Comparison of ENCODE assay signal across 20 cellular contexts in genomic region chr4:108054025-108054424, GRCh38.
A peak's percentile ranks its signal among the peaks of the same experiment; 100 is the strongest.
DNase-seq lines count a peak whose midpoint lies in the region; ATAC-seq and TF ChIP-seq lines count a peak whose summit lies in the region.
"Had no signal": no experiment of that assay in that cellular context is flagged by ENCODE, and none has a peak within 500 bp of the region (broad histone marks: within the 10 kb centered on the region; RNA-seq: fewer than 3 reads in every experiment).

No MANE protein-coding gene starts in this region.

- ATAC-seq in T-cell (replicated peaks in 1 of 4) (peak; percentile 53 to 71 (median 54)), GM18517 (IDR thresholded peaks at IDR 0.05; ENCODE audit: unreplicated experiment) (no peak)
- ATAC-seq in stimulated activated naive CD8-positive, alpha-beta T cell treated with anti-CD3 and anti-CD28 coated beads, Interleukin-15, amount 100 ng/mL, for 72 hours = peak; percentile 31

- no peaks in the 10 kb centered on the region for H3K4me1 ChIP-seq in ascending aorta

- no peaks in the 10 kb centered on the region for H3K36me3 ChIP-seq in ascending aorta
- H3K36me3 ChIP-seq: thoracic aorta had no signal

- DNase-seq in activated naive CD4-positive, alpha-beta T cell treated with anti-CD3 and anti-CD28 coated beads, Interleukin-2, amount 10 ng/mL, durations not matched to agents 7 days and 5 days = peak; percentile 50
- DNase-seq in activated naive CD4-positive, alpha-beta T cell treated with anti-CD3 and anti-CD28 coated beads, Interleukin-2, amount 50 U/mL, for 16 hours = no peak
- DNase-seq in T-cell = peak in 27 of 34 experiments; percentile 28 to 72 (median 42)
- peak; percentile 4 for DNase-seq in effector CD8-positive, alpha-beta T cell (lab: John Stamatoyannopoulos, UW)
- DNase-seq in stimulated activated naive CD8-positive, alpha-beta T cell treated with anti-CD3 and anti-CD28 coated beads, Interleukin-15, amount 100 ng/mL, for 72 hours = no peak
- no peak for DNase-seq in ascending aorta (ENCODE audit: low spot score in 2 of 2)
- DNase-seq in hippocampal formation (lab: John Stamatoyannopoulos, UW) = no peak
- DNase-seq: activated CD4-positive, alpha-beta T cell treated with anti-CD3 and anti-CD28 coated beads for 4 hours; cerebellar nuclear complex; H9; Karpas-422; NCI-H1694; NCI-H526 treated with DMSO at 0.1 percent for 48 hours; occipital lobe; SJCRH30; stimulated activated CD4-positive, alpha-beta T cell treated with anti-CD3 and anti-CD28 coated beads, Interleukin-2, amount 100 ng/mL, for 24 hours had no signal

- CTCF ChIA-PET in activated naive CD4-positive, alpha-beta T cell treated with anti-CD3 and anti-CD28 coated beads, Interleukin-2, amount 10 ng/mL, durations not matched to agents 7 days and 5 days (lab: Charles Lee) = interaction anchor here (1.1 to 3.9 kb wide), 5 partner anchors 9 to 105 kb away, joined by 3 to 10 read pairs (median 4); no protein-coding TSS in a partner anchor
- CTCF ChIA-PET in T-cell (lab: Charles Lee) = interaction anchor here (1.2 to 2.8 kb wide), 4 partner anchors 13 to 54 kb away, joined by 3 to 9 read pairs (median 5); no protein-coding TSS in a partner anchor

- TF ChIP-seq CTCF in ascending aorta (IDR thresholded peaks at IDR 0.05) = no peak

- no peaks in the 10 kb centered on the region for H3K9me3 Mint-ChIP-seq in activated naive CD4-positive, alpha-beta T cell treated with anti-CD3 and anti-CD28 coated beads, Interleukin-2, amount 10 ng/mL, durations not matched to agents 7 days and 5 days
- H3K9me3 Mint-ChIP-seq in T-cell = no peaks in the 10 kb centered on the region
- no peaks in the 10 kb centered on the region for H3K9me3 Mint-ChIP-seq in stimulated activated naive CD8-positive, alpha-beta T cell treated with anti-CD3 and anti-CD28 coated beads, Interleukin-15, amount 100 ng/mL, for 72 hours
- H3K9me3 Mint-ChIP-seq: H9 had no signal

- peaks cover 93% of the 10 kb centered on the region for H3K4me1 Mint-ChIP-seq in activated naive CD4-positive, alpha-beta T cell treated with anti-CD3 and anti-CD28 coated beads, Interleukin-2, amount 10 ng/mL, durations not matched to agents 7 days and 5 days
- peaks cover 93 to 97% (median 93%) of the 10 kb centered on the region in 3 donors for H3K4me1 Mint-ChIP-seq in T-cell
- H3K4me1 Mint-ChIP-seq in stimulated activated naive CD8-positive, alpha-beta T cell treated with anti-CD3 and anti-CD28 coated beads, Interleukin-15, amount 100 ng/mL, for 72 hours = peaks cover 98% of the 10 kb centered on the region

- no peak overlapping the region for H3K4me3 ChIP-seq in ascending aorta
- H3K4me3 ChIP-seq: BLaER1 treated with 17β-estradiol and CSF1 and Interleukin-3, amounts not matched to agents 10 nM and 100 nM; SJCRH30; thoracic aorta had no signal

- intact Hi-C loops in ascending aorta (cut with DNase I) = no loop called here

- peak overlapping the region; percentile 97 for H3K27ac Mint-ChIP-seq in activated naive CD4-positive, alpha-beta T cell treated with anti-CD3 and anti-CD28 coated beads, Interleukin-2, amount 10 ng/mL, durations not matched to agents 7 days and 5 days
- peak overlapping the region; percentile 85 to 98 for H3K27ac Mint-ChIP-seq in T-cell
- peak overlapping the region; percentile 84 to 92 for H3K27ac Mint-ChIP-seq in stimulated activated naive CD8-positive, alpha-beta T cell treated with anti-CD3 and anti-CD28 coated beads, Interleukin-15, amount 100 ng/mL, for 72 hours
- H3K27ac Mint-ChIP-seq: H9 had no signal

- no peaks in the 10 kb centered on the region for H3K9me3 ChIP-seq in ascending aorta
- H3K9me3 ChIP-seq: BLaER1 treated with 17β-estradiol and CSF1 and Interleukin-3, amounts not matched to agents 10 nM and 100 nM; SJCRH30; thoracic aorta had no signal

- H3K36me3 Mint-ChIP-seq in activated naive CD4-positive, alpha-beta T cell treated with anti-CD3 and anti-CD28 coated beads, Interleukin-2, amount 10 ng/mL, durations not matched to agents 7 days and 5 days = peaks cover 81% of the 10 kb centered on the region
- H3K36me3 Mint-ChIP-seq in T-cell = peaks cover 34% of the 10 kb centered on the region

- H3K4me3 Mint-ChIP-seq in activated naive CD4-positive, alpha-beta T cell treated with anti-CD3 and anti-CD28 coated beads, Interleukin-2, amount 10 ng/mL, durations not matched to agents 7 days and 5 days = no peak overlapping the region
- peak overlapping the region in 2 of 3 donors; percentile 28 to 53 for H3K4me3 Mint-ChIP-seq in T-cell
- H3K4me3 Mint-ChIP-seq in stimulated activated naive CD8-positive, alpha-beta T cell treated with anti-CD3 and anti-CD28 coated beads, Interleukin-15, amount 100 ng/mL, for 72 hours = peak overlapping the region; percentile 39 to 45
- H3K4me3 Mint-ChIP-seq: H9 had no signal

- no peaks in the 10 kb centered on the region for H3K27me3 Mint-ChIP-seq in activated naive CD4-positive, alpha-beta T cell treated with anti-CD3 and anti-CD28 coated beads, Interleukin-2, amount 10 ng/mL, durations not matched to agents 7 days and 5 days
- no peaks in the 10 kb centered on the region for H3K27me3 Mint-ChIP-seq in T-cell
- no peaks in the 10 kb centered on the region for H3K27me3 Mint-ChIP-seq in stimulated activated naive CD8-positive, alpha-beta T cell treated with anti-CD3 and anti-CD28 coated beads, Interleukin-15, amount 100 ng/mL, for 72 hours

- H3K27me3 ChIP-seq in ascending aorta = no peaks in the 10 kb centered on the region
- H3K27me3 ChIP-seq: BLaER1 treated with 17β-estradiol and CSF1 and Interleukin-3, amounts not matched to agents 10 nM and 100 nM; SJCRH30 had no signal

- H3K27ac ChIP-seq in ascending aorta = no peak overlapping the region
- H3K27ac ChIP-seq: epithelial cell of prostate, SJCRH30, thoracic aorta had no signal

- POLR2A ChIA-PET in T-cell (lab: Charles Lee) = interaction anchor here (0.8 to 1.1 kb wide), 2 partner anchors 39 to 69 kb away, joined by 8 to 13 read pairs; no protein-coding TSS in a partner anchor

Comparison
In these comparisons a context has a peak if more than half of its experiments do, and no peak if none do; other contexts are left out.
1. DNase-seq: peak in activated naive CD4-positive, alpha-beta T cell treated with anti-CD3 and anti-CD28 coated beads, Interleukin-2, amount 10 ng/mL, durations not matched to agents 7 days and 5 days (single experiment), T-cell (27 of 34) and effector CD8-positive, alpha-beta T cell (single experiment); none in activated naive CD4-positive, alpha-beta T cell treated with anti-CD3 and anti-CD28 coated beads, Interleukin-2, amount 50 U/mL, for 16 hours (single experiment), stimulated activated naive CD8-positive, alpha-beta T cell treated with anti-CD3 and anti-CD28 coated beads, Interleukin-15, amount 100 ng/mL, for 72 hours (0 of 2), ascending aorta (0 of 2) and hippocampal formation (0 of 2).
2. Peak in every context shown above with its lines, with median percentiles within 50 percentile points of each other: H3K27ac Mint-ChIP-seq.